Comparison of ENCODE assay signal across 8 cellular contexts in the genomic region with DNA sequence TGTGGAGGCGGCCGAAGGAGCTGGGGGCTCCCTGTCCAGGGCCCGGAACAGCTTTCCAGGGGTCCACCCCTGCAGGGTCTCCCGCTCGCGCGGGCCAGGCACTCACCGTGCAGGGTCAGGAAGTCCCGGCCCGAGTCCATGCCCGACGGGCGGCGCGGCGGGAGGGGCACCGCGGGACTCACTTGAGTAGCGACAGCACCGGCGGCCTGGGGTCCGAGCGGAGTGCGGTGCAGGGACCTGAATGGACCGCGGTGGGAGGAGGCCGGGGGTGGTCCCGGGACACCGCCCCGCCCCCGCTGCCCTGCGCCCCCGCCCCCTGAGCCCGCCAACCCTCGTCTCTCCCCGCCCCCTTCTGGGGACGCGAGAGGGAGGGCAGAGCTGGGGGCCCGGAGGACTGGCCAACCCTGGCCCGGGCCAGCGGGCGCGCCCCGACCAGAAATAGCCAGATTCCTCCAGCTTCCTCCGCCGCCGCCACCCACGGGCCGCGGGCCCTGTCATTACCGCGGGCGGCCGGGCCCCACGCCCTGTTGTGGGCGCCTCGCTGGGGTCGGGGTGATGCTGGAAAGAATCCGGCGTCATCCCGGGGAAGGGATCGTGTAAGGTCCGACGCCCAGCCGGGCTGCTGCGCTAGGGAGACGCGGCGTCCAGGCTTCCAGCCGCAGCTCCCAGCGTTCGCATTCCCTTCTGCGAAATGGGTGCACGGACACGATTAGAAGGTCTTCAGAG. TPM values are rescaled to one million over a fixed set of nuclear protein-coding genes. Genes with fewer than 3 reads are reported as not detected.
DNase-seq lines count a peak whose midpoint lies in the region; ATAC-seq and TF ChIP-seq lines count a peak whose summit lies in the region.

A gene (minus strand): TSS at position 243 of the 726 bp plus-strand sequence. CDS start 103 bp downstream, at position 140.

- no peaks in the 10 kb centered on the region for H3K9me3 ChIP-seq in A673 (ENCODE audit: low read depth, low read length, poor library complexity, severe bottlenecking)

- BruUV-seq in A673 (replicated peaks; lab: Mats Ljungman, UMichigan): no TSS peak

- no peaks in the 10 kb centered on the region for H3K36me3 Mint-ChIP-seq in activated naive CD8-positive, alpha-beta T cell
- H3K36me3 Mint-ChIP-seq in nephron progenitor cell (ENCODE audit: low read depth): no peaks in the 10 kb centered on the region

- peak within 1 kb of the TSS; percentile 77 for H3K4me3 Mint-ChIP-seq in activated naive CD8-positive, alpha-beta T cell
- H3K4me3 Mint-ChIP-seq in nephron progenitor cell: peak within 1 kb of the TSS; percentile 85

- H3K27me3 Mint-ChIP-seq in activated naive CD8-positive, alpha-beta T cell: peaks cover 2% of the 10 kb centered on the region
- peaks cover 82% of the 10 kb centered on the region for H3K27me3 Mint-ChIP-seq in nephron progenitor cell (ENCODE audit: low read depth, poor library complexity)

- H3K27ac Mint-ChIP-seq in activated naive CD8-positive, alpha-beta T cell: no peak within 1 kb of the TSS
- H3K27ac Mint-ChIP-seq in nephron progenitor cell: no peak within 1 kb of the TSS

- H3K36me3 ChIP-seq in A673 (ENCODE audit: insufficient read depth, low read length, poor library complexity, severe bottlenecking): no peaks in the 10 kb centered on the region

- POLR2A ChIA-PET in A673 (lab: Charles Lee; ENCODE audit: low non-redundant PET): no interaction called here

- no peaks in the 10 kb centered on the region for H3K27me3 ChIP-seq in A673 (replicated peaks; ENCODE audit: insufficient read depth, low read depth, low read length, poor library complexity)

- H3K4me1 Mint-ChIP-seq in activated naive CD8-positive, alpha-beta T cell (ENCODE audit: low read depth): peaks cover 18% of the 10 kb centered on the region
- H3K4me1 Mint-ChIP-seq in nephron progenitor cell: peaks cover 16% of the 10 kb centered on the region

- DNase-seq in A673 (ENCODE audit: low spot score) (no peak), HuH-7.5 (ENCODE audit: low spot score) (peak; percentile 90), globus pallidus (ENCODE audit: low spot score) (peak; percentile 60), nephron progenitor cell (peak; percentile 83), DMS114 treated with DMSO at 0.1 percent for 48 hours (lab: John Stamatoyannopoulos, UW; ENCODE audit: unreplicated experiment) (no peak)

- TF ChIP-seq CTCF in A673 (conservative IDR thresholded peaks at IDR 0.05; ENCODE audit: low read depth, low read length) (no peak), nephron progenitor cell (IDR thresholded peaks at IDR 0.05) (no peak)

- H3K4me1 ChIP-seq in A673 (ENCODE audit: insufficient read depth, low read length, poor library complexity, severe bottlenecking): no peaks in the 10 kb centered on the region

- peak within 1 kb of the TSS; percentile 37 for H3K4me3 ChIP-seq in A673 (ENCODE audit: low read depth, low read length, poor library complexity, severe bottlenecking)

- no peak within 1 kb of the TSS for H3K27ac ChIP-seq in A673 (ENCODE audit: low read depth, low read length, poor library complexity, severe bottlenecking)

- ATAC-seq in GM18511 (IDR thresholded peaks at IDR 0.05; ENCODE audit: unreplicated experiment): no peak
- no peak for ATAC-seq in GM18867 (IDR thresholded peaks at IDR 0.05; ENCODE audit: unreplicated experiment)

- CTCF ChIA-PET in A673 (lab: Charles Lee): no interaction called here

- intact Hi-C loops in A673 (cut with micrococcal nuclease; ENCODE audit: unreplicated experiment): no loop called here

- no peaks in the 10 kb centered on the region for H3K9me3 Mint-ChIP-seq in activated naive CD8-positive, alpha-beta T cell (ENCODE audit: low read depth)
- H3K9me3 Mint-ChIP-seq in nephron progenitor cell: no peaks in the 10 kb centered on the region

RNA-seq across cellular contexts. Expression of the gene that starts here (rescaled TPM):
- total RNA-seq in A673 (2021): 1.1 and 4.1 TPM in 2 replicates

Comparison
In these comparisons a context has a peak if more than half of its experiments do, and no peak if none do; other contexts are left out.
1. DNase-seq: peak in HuH-7.5 (single experiment), globus pallidus (single experiment) and nephron progenitor cell (single experiment); none in A673 (single experiment) and DMS114 treated with DMSO at 0.1 percent for 48 hours (single experiment).